ENCODE assay signal across 9 cellular contexts in genomic region chr10:17737021-17737965, GRCh38. TPM values are rescaled to one million over a fixed set of nuclear protein-coding genes. Genes with fewer than 3 reads are reported as not detected.
DNase-seq lines count a peak whose midpoint lies in the region; ATAC-seq, FAIRE-seq and TF ChIP-seq lines count a peak whose summit lies in the region.
"Had no signal": no experiment of that assay in that cellular context is flagged by ENCODE, and none has a peak within 500 bp of the region (broad histone marks: within the 10 kb centered on the region; RNA-seq: fewer than 3 reads in every experiment).

No MANE protein-coding gene starts in this region.

- no peaks in the 10 kb centered on the region for H3K27me3 Mint-ChIP-seq in glutamatergic neuron (ENCODE audit: unreplicated experiment)

- 42 to 48% (median 48%) methylated on average over 12 of the region's 12 CpGs for WGBS in small intestine, 3 donors

- no peaks in the 10 kb centered on the region for H3K9me3 ChIP-seq in small intestine (ENCODE audit: control insufficient read depth, low read depth)
- H3K9me3 ChIP-seq: neutrophil had no signal

- no peaks in the 10 kb centered on the region for H3K36me3 Mint-ChIP-seq in glutamatergic neuron (ENCODE audit: unreplicated experiment)

- no peaks in the 10 kb centered on the region for H3K27me3 ChIP-seq in small intestine (ENCODE audit: control insufficient read depth in 2 of 2, insufficient read depth in 2 of 2, low read length in 2 of 2)
- H3K27me3 ChIP-seq: neutrophil had no signal

- FAIRE-seq in TTC549 (lab: Jason Lieb, UNC), result peak; percentile 85
- no peak for FAIRE-seq in small intestine (lab: Jason Lieb, UNC)

- H3K4me3 ChIP-seq in small intestine (ENCODE audit: low read depth in 1 of 2, low read length in 2 of 2), result no peak overlapping the region

- H3K27ac Mint-ChIP-seq in glutamatergic neuron (ENCODE audit: unreplicated experiment), result no peak overlapping the region

- ATAC-seq in HG03354 (IDR thresholded peaks at IDR 0.05; ENCODE audit: poor library complexity, severe bottlenecking, unreplicated experiment), result peak; percentile 54
- ATAC-seq in HG03196 (IDR thresholded peaks at IDR 0.05; ENCODE audit: unreplicated experiment), result no peak

- H3K4me1 Mint-ChIP-seq in glutamatergic neuron (ENCODE audit: low read depth, unreplicated experiment), result no peaks in the 10 kb centered on the region

- DNase-seq in DMS53 (lab: John Stamatoyannopoulos, UW) (peak; percentile 70), glutamatergic neuron (no peak), small intestine (peak; percentile 40), SKM-1 (lab: John Stamatoyannopoulos, UW; ENCODE audit: unreplicated experiment) (no peak), NCI-H226 (no peak)

- H3K4me1 ChIP-seq in small intestine (ENCODE audit: control insufficient read depth in 2 of 2, insufficient read depth in 1 of 2, low read depth in 1 of 2, low read length in 1 of 2), result no peaks in the 10 kb centered on the region

- H3K27ac ChIP-seq in small intestine (ENCODE audit: low read depth in 1 of 2, low read length in 1 of 2), result no peak overlapping the region
- H3K27ac ChIP-seq: neutrophil had no signal

- no peaks in the 10 kb centered on the region for H3K36me3 ChIP-seq in small intestine (ENCODE audit: control insufficient read depth in 2 of 2, insufficient read depth in 2 of 2, low read length in 2 of 2)
- H3K36me3 ChIP-seq: neutrophil had no signal

- peak; percentile 75 for TF ChIP-seq CTCF in glutamatergic neuron (IDR thresholded peaks at IDR 0.05; ENCODE audit: partially characterized antibody, unreplicated experiment)

- no peak overlapping the region for H3K4me3 Mint-ChIP-seq in glutamatergic neuron (ENCODE audit: unreplicated experiment)

- H3K9me3 Mint-ChIP-seq in glutamatergic neuron (ENCODE audit: unreplicated experiment), result no peaks in the 10 kb centered on the region

RNA-seq across cellular contexts. Expression of gene TMEM236, which starts 14.7 kb away (rescaled TPM):
- total RNA-seq in glutamatergic neuron (ENCODE audit: unreplicated experiment), result 0.07 TPM
- 10 to 100 TPM in 1 of 3 donors, 1 to 10 TPM in 2; 5.9 to 16.8 (median 8.1) TPM for polyA plus RNA-seq in small intestine

Comparison
In these comparisons a context has a peak if more than half of its experiments do, and no peak if none do; other contexts are left out.
1. DNase-seq: peak in DMS53 (single experiment) and small intestine (single experiment); none in glutamatergic neuron (single experiment), SKM-1 (single experiment) and NCI-H226 (single experiment).